ENCODE assay signal across 8 cellular contexts in the genomic region with DNA sequence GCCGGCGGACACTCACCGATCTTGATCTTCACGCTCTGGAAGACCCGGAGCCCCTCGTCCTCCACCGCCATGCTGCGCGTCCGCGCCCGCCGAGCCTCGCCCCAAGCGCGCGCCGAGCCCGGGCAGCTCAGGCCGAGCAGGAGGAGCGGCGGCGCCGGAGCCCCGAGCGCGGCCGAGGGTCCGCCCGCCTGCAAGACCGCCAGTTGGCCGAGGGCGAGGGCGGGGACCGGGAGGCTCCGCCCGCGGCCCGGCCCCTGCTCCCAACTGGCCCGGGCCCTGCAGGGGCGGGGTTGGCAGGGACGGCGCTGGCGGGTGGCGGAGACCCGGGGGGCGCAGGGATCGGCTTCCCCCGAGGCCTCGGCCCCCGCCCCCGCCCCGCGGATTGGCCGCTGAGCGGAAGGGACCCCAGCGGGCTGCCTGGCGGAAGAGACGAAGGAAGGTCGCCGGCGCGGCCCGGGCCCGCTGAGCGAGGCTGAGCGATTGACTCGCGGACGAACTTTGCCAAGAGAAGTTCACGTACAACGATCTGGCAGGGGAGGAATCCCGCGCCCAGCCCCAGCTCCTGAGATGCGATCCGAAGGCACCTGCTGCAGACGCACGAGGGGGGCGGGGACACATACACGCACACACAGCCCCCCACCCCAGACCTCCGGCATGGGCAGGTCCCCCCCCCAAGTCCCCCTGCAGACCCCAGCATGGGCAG. TPM values are rescaled to one million over a fixed set of nuclear protein-coding genes. Genes with fewer than 3 reads are reported as not detected.
DNase-seq lines count a peak whose midpoint lies in the region; ATAC-seq, FAIRE-seq and TF ChIP-seq lines count a peak whose summit lies in the region.

A gene with protein sequence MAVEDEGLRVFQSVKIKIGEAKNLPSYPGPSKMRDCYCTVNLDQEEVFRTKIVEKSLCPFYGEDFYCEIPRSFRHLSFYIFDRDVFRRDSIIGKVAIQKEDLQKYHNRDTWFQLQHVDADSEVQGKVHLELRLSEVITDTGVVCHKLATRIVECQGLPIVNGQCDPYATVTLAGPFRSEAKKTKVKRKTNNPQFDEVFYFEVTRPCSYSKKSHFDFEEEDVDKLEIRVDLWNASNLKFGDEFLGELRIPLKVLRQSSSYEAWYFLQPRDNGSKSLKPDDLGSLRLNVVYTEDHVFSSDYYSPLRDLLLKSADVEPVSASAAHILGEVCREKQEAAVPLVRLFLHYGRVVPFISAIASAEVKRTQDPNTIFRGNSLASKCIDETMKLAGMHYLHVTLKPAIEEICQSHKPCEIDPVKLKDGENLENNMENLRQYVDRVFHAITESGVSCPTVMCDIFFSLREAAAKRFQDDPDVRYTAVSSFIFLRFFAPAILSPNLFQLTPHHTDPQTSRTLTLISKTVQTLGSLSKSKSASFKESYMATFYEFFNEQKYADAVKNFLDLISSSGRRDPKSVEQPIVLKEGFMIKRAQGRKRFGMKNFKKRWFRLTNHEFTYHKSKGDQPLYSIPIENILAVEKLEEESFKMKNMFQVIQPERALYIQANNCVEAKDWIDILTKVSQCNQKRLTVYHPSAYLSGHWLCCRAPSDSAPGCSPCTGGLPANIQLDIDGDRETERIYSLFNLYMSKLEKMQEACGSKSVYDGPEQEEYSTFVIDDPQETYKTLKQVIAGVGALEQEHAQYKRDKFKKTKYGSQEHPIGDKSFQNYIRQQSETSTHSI (minus strand): TSS at position 205 of the 703 bp plus-strand sequence. CDS start 134 bp downstream, at position 71.

- peak; percentile 81 for FAIRE-seq in GM18507 (lab: Jason Lieb, UNC)

- ATAC-seq in HG02943 (IDR thresholded peaks at IDR 0.05; ENCODE audit: low read depth, unreplicated experiment): peak; percentile 43

- peaks cover 12 to 31% (median 21%) of the 10 kb centered on the region in 4 donors for H3K4me1 ChIP-seq in liver (ENCODE audit: control insufficient read depth in 4 of 4, insufficient read depth in 4 of 4, low read length in 3 of 4)

- peak within 1 kb of the TSS in 1 of 2 donors; percentile 1 for H3K9ac ChIP-seq in liver (ENCODE audit: low read depth in 1 of 2, low read length in 2 of 2)

- no peak for TF ChIP-seq CTCF in AG04449 (IDR thresholded peaks at IDR 0.05; ENCODE audit: insufficient read depth, low read length, missing control alignments)
- TF ChIP-seq CTCF in liver (IDR thresholded peaks at IDR 0.05; ENCODE audit: low read depth, low read length, missing input control): no peak

- WGBS in liver: under 1% methylated on average over 81 of the region's 81 CpGs

- no peaks in the 10 kb centered on the region for H3K9me3 ChIP-seq in liver (ENCODE audit: control insufficient read depth in 4 of 4, low read length in 3 of 4)

- no peak for TF ChIP-seq RAD21 in liver (IDR thresholded peaks at IDR 0.05)

- peak within 1 kb of the TSS; percentile 81 to 82 for H3K27ac ChIP-seq in liver (ENCODE audit: low read depth in 1 of 2, low read length in 2 of 2)

- H3K27me3 ChIP-seq in liver (ENCODE audit: control insufficient read depth in 4 of 4, insufficient read depth in 4 of 4, low read length in 3 of 4): no peaks in the 10 kb centered on the region

- H3K4me3 ChIP-seq in AG04449 (ENCODE audit: low read depth, low read length): peak within 1 kb of the TSS; percentile 89
- H3K4me3 ChIP-seq in liver (ENCODE audit: low read depth in 1 of 3, low read length in 3 of 3): peak within 1 kb of the TSS; percentile 47 to 68 (median 67)

- POLR2A ChIA-PET in AG04449 (lab: Yijun Ruan, JAX): interaction anchor here (0.7 kb wide), 1 partner anchor 67 kb away, joined by 3 read pairs; no protein-coding TSS in a partner anchor

- CTCF ChIA-PET in AG04449 (lab: Yijun Ruan, JAX): no interaction called here

- H3K36me3 ChIP-seq in liver (ENCODE audit: control insufficient read depth in 4 of 4, insufficient read depth in 3 of 4, low read depth in 1 of 4, low read length in 3 of 4): no peaks in the 10 kb centered on the region

- DNase-seq in AG04449 (ENCODE audit: low read depth, low spot score): no peak
- peak; percentile 77 for DNase-seq in GM18507 (ENCODE audit: extremely low spot score, insufficient read length, low read depth)
- peak; percentile 55 for DNase-seq in NCI-H2196 (lab: John Stamatoyannopoulos, UW; ENCODE audit: unreplicated experiment)
- peak; percentile 61 for DNase-seq in activated CD4-positive, alpha-beta T cell treated with anti-CD3 and anti-CD28 coated beads, Interleukin-2, amount 50 U/mL, for 1 hour
- DNase-seq in effector CD4-positive, alpha-beta T cell: peak; percentile 53
- DNase-seq in stimulated activated CD8-positive, alpha-beta memory T cell treated with anti-CD3 and anti-CD28 coated beads, Interleukin-4, amount 100 ng/mL, for 48 hours: peak; percentile 78

TF ChIP-seq in liver, 16 proteins besides CTCF, POLR2A, EP300 and RAD21:
- TF ChIP-seq NR2F2 (IDR thresholded peaks at IDR 0.05) (no peak), HNF4A (conservative IDR thresholded peaks at IDR 0.05) (no peak), YY1 (IDR thresholded peaks at IDR 0.05) (no peak), FOXA2 (IDR thresholded peaks at IDR 0.05) (no peak), EGR1 (IDR thresholded peaks at IDR 0.05; ENCODE audit: low read depth in 2 of 2) (no peak), RXRA (IDR thresholded peaks at IDR 0.05) (no peak), SP1 (IDR thresholded peaks at IDR 0.05) (no peak)
- TF ChIP-seq, protein P1, sequence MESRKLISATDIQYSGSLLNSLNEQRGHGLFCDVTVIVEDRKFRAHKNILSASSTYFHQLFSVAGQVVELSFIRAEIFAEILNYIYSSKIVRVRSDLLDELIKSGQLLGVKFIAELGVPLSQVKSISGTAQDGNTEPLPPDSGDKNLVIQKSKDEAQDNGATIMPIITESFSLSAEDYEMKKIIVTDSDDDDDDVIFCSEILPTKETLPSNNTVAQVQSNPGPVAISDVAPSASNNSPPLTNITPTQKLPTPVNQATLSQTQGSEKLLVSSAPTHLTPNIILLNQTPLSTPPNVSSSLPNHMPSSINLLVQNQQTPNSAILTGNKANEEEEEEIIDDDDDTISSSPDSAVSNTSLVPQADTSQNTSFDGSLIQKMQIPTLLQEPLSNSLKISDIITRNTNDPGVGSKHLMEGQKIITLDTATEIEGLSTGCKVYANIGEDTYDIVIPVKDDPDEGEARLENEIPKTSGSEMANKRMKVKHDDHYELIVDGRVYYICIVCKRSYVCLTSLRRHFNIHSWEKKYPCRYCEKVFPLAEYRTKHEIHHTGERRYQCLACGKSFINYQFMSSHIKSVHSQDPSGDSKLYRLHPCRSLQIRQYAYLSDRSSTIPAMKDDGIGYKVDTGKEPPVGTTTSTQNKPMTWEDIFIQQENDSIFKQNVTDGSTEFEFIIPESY (IDR thresholded peaks at IDR 0.05): no peak

RNA-seq across cellular contexts. Expression of the gene that starts here (rescaled TPM):
- total RNA-seq in liver: 1 to 10 TPM; 5.8 to 5.9 TPM
- 1 to 10 TPM in 1 of 2 donors, under 1 TPM in 1; 0.64 to 1.8 TPM for polyA plus RNA-seq in liver
